8 cellular contexts compared by ENCODE assay signal in genomic region chr6:85449818-85450577, GRCh38. TPM values are rescaled to one million over a fixed set of nuclear protein-coding genes. Genes with fewer than 3 reads are reported as not detected.
A peak's percentile ranks its signal among the peaks of the same experiment; 100 is the strongest.
DNase-seq lines count a peak whose midpoint lies in the region; ATAC-seq and TF ChIP-seq lines count a peak whose summit lies in the region.

NT5E (plus strand) TSS chr6:85450083; CDS start chr6:85450140, 57 bp downstream.

- peak within 1 kb of the TSS; percentile 96 for H3K4me3 Mint-ChIP-seq in activated naive CD8-positive, alpha-beta T cell treated with anti-CD3 and anti-CD28 coated beads, Interleukin-2, amount 10 ng/mL, durations not matched to agents 7 days and 5 days

- POLR2A ChIA-PET in activated naive CD8-positive, alpha-beta T cell treated with anti-CD3 and anti-CD28 coated beads, Interleukin-2, amount 10 ng/mL, durations not matched to agents 7 days and 5 days (lab: Charles Lee), result interaction anchor here (0.6 to 5.0 kb wide), 13 partner anchors 12 to 228 kb away, joined by 3 to 90 read pairs (median 5); partner anchors contain the start of genes SNX14 and SYNCRIP

- no peaks in the 10 kb centered on the region for H3K9me3 Mint-ChIP-seq in activated naive CD8-positive, alpha-beta T cell treated with anti-CD3 and anti-CD28 coated beads, Interleukin-2, amount 10 ng/mL, durations not matched to agents 7 days and 5 days

- TF ChIP-seq CTCF in osteoblast (IDR thresholded peaks at IDR 0.05; ENCODE audit: extremely low read depth, low read depth, low read length), result no peak

- no peaks in the 10 kb centered on the region for H3K9me3 ChIP-seq in osteoblast (ENCODE audit: low read depth, low read length)

- H3K27me3 ChIP-seq in osteoblast (ENCODE audit: insufficient read depth, low read length), result no peaks in the 10 kb centered on the region

- H3K79me2 ChIP-seq in osteoblast (ENCODE audit: insufficient read depth, low read length), result peaks cover 72% of the 10 kb centered on the region

- no peaks in the 10 kb centered on the region for H3K27me3 Mint-ChIP-seq in activated naive CD8-positive, alpha-beta T cell treated with anti-CD3 and anti-CD28 coated beads, Interleukin-2, amount 10 ng/mL, durations not matched to agents 7 days and 5 days

- peak; percentile 64 for DNase-seq in activated effector memory CD4-positive, alpha-beta T cell treated with anti-CD3 and anti-CD28 coated beads, Interleukin-2, amount 50 U/mL, for 16 hours
- no peak for DNase-seq in activated effector memory CD4-positive, alpha-beta T cell treated with Interleukin-2 at 50 U/mL for 16 hours
- DNase-seq in NCI-H526 (lab: John Stamatoyannopoulos, UW), result peak; percentile 7 to 82
- peak; percentile 77 for DNase-seq in activated naive CD8-positive, alpha-beta T cell treated with anti-CD3 and anti-CD28 coated beads, Interleukin-2, amount 10 ng/mL, durations not matched to agents 7 days and 5 days
- peak; percentile 88 for DNase-seq in glomerular visceral epithelial cell (ENCODE audit: extremely low spot score)
- peak; percentile 87 for DNase-seq in osteoblast (ENCODE audit: insufficient read length, low spot score, missing footprints)
- DNase-seq in NCI-H345 treated with DMSO at 0.1 percent for 48 hours (lab: John Stamatoyannopoulos, UW; ENCODE audit: unreplicated experiment), result no peak

- H3K4me1 Mint-ChIP-seq in activated naive CD8-positive, alpha-beta T cell treated with anti-CD3 and anti-CD28 coated beads, Interleukin-2, amount 10 ng/mL, durations not matched to agents 7 days and 5 days, result peaks cover 52% of the 10 kb centered on the region

- H2AFZ ChIP-seq in osteoblast (ENCODE audit: low read length), result peak within 1 kb of the TSS; percentile 37

- peak; percentile 80 for ATAC-seq in HG02840 (IDR thresholded peaks at IDR 0.05; ENCODE audit: low FRiP score, unreplicated experiment)
- ATAC-seq in activated naive CD8-positive, alpha-beta T cell treated with anti-CD3 and anti-CD28 coated beads, Interleukin-2, amount 10 ng/mL, durations not matched to agents 7 days and 5 days (ENCODE audit: low read depth), result peak; percentile 54

- H3K4me3 ChIP-seq in osteoblast (ENCODE audit: insufficient read depth, low read length), result peak within 1 kb of the TSS; percentile 86

- peak within 1 kb of the TSS; percentile 92 for H3K27ac ChIP-seq in osteoblast (ENCODE audit: low read depth, low read length)

- no peaks in the 10 kb centered on the region for H3K36me3 Mint-ChIP-seq in activated naive CD8-positive, alpha-beta T cell treated with anti-CD3 and anti-CD28 coated beads, Interleukin-2, amount 10 ng/mL, durations not matched to agents 7 days and 5 days

- H3K4me1 ChIP-seq in osteoblast (ENCODE audit: insufficient read depth, low read length), result peaks cover 52% of the 10 kb centered on the region

- H4K20me1 ChIP-seq in osteoblast (ENCODE audit: insufficient read depth, low read length), result peaks cover 20% of the 10 kb centered on the region

- peak within 1 kb of the TSS; percentile 88 for H3K27ac Mint-ChIP-seq in activated naive CD8-positive, alpha-beta T cell treated with anti-CD3 and anti-CD28 coated beads, Interleukin-2, amount 10 ng/mL, durations not matched to agents 7 days and 5 days

- H3K4me2 ChIP-seq in osteoblast (ENCODE audit: insufficient read depth, low read length), result peak within 1 kb of the TSS; percentile 78

- peaks cover 26% of the 10 kb centered on the region for H3K36me3 ChIP-seq in osteoblast (ENCODE audit: insufficient read depth, low read length)

RNA-seq across cellular contexts. Expression of gene NT5E, which starts in this region (rescaled TPM):
- total RNA-seq in activated naive CD8-positive, alpha-beta T cell treated with anti-CD3 and anti-CD28 coated beads, Interleukin-2, amount 10 ng/mL, durations not matched to agents 7 days and 5 days, result 10 to 100 TPM; 26.8 to 30.7 TPM
- total RNA-seq in osteoblast, result 219 and 280 TPM in 2 replicates

Comparison
In these comparisons a context has a peak if more than half of its experiments do, and no peak if none do; other contexts are left out.
1. DNase-seq: peak in activated effector memory CD4-positive, alpha-beta T cell treated with anti-CD3 and anti-CD28 coated beads, Interleukin-2, amount 50 U/mL, for 16 hours (single experiment), NCI-H526 (2 of 2), activated naive CD8-positive, alpha-beta T cell treated with anti-CD3 and anti-CD28 coated beads, Interleukin-2, amount 10 ng/mL, durations not matched to agents 7 days and 5 days (single experiment), glomerular visceral epithelial cell (single experiment) and osteoblast (single experiment); none in activated effector memory CD4-positive, alpha-beta T cell treated with Interleukin-2 at 50 U/mL for 16 hours (single experiment) and NCI-H345 treated with DMSO at 0.1 percent for 48 hours (single experiment).